Comparison of ENCODE assay signal across 8 cellular contexts in genomic region chr11:61897387-61898246, GRCh38. TPM values are rescaled to one million over a fixed set of nuclear protein-coding genes. Genes with fewer than 3 reads are reported as not detected.
DNase-seq lines count a peak whose midpoint lies in the region; ATAC-seq, FAIRE-seq and TF ChIP-seq lines count a peak whose summit lies in the region.

No MANE protein-coding gene starts in this region.

- WGBS in HepG2 (ENCODE audit: low lambda C conversion rate) = 55% methylated on average over 13 of the region's 17 CpGs

- H3K36me3 Mint-ChIP-seq in chondrocyte (ENCODE audit: low read depth) = no peaks in the 10 kb centered on the region

- POLR2A ChIA-PET in HepG2 (lab: Yijun Ruan, JAX) = interaction anchor here (1.4 to 3.4 kb wide), 6 partner anchors 26 to 210 kb away, joined by 4 to 20 read pairs (median 16); partner anchors contain the start of gene FTH1

- TF ChIP-seq EP300 in HepG2 (IDR thresholded peaks at IDR 0.05; ENCODE audit: low read depth in 2 of 2, low read length in 2 of 2) (no peak), HepG2 (CRISPR knock-in tag; IDR thresholded peaks at IDR 0.05; ENCODE audit: borderline replicate concordance) (no peak)

- ATAC-seq in HepG2 (peak; percentile 79), HG03108 (IDR thresholded peaks at IDR 0.05; ENCODE audit: unreplicated experiment) (no peak)

- H3K4me1 Mint-ChIP-seq in chondrocyte (ENCODE audit: low read depth) = peaks cover 19% of the 10 kb centered on the region

- no peak overlapping the region for H3K9ac ChIP-seq in HepG2 (ENCODE audit: insufficient read depth, low read depth, low read length)

- H3K4me3 Mint-ChIP-seq in chondrocyte (ENCODE audit: unreplicated experiment) = no peak overlapping the region

- no peaks in the 10 kb centered on the region for H3K9me3 Mint-ChIP-seq in chondrocyte (ENCODE audit: low read depth)

- TF ChIP-seq RAD21 in HepG2 (CRISPR knock-in tag; IDR thresholded peaks at IDR 0.05) = peak; percentile 92

- H3K4me1 ChIP-seq in HepG2 (ENCODE audit: insufficient read depth, low read length) = peaks cover 11% of the 10 kb centered on the region

- H3K36me3 ChIP-seq in HepG2 (replicated peaks in 1 of 2; ENCODE audit: control insufficient read depth in 1 of 2, insufficient read depth in 2 of 2, low read length in 2 of 2) = no peaks in the 10 kb centered on the region

- no peaks in the 10 kb centered on the region for H3K27me3 Mint-ChIP-seq in chondrocyte (ENCODE audit: low read depth)

- BruUV-seq in HepG2 (replicated peaks; lab: Mats Ljungman, UMichigan) = no TSS peak

- TF ChIP-seq CTCF in chondrocyte (IDR thresholded peaks at IDR 0.05) (peak; percentile 91), HepG2 (CRISPR knock-in tag; IDR thresholded peaks at IDR 0.05) (peak; percentile 94)

- peak; percentile 70 for FAIRE-seq in GM19239 (lab: Jason Lieb, UNC)
- FAIRE-seq in HepG2 (lab: Jason Lieb, UNC) = peak; percentile 56

- no peak overlapping the region for H2AFZ ChIP-seq in HepG2 (ENCODE audit: low read length)

- no peak overlapping the region for H3K27ac Mint-ChIP-seq in chondrocyte (ENCODE audit: unreplicated experiment)

- DNase-seq in ACHN (peak; percentile 46), GM19239 (ENCODE audit: insufficient read length, low spot score) (peak; percentile 93), NCI-H446 (lab: John Stamatoyannopoulos, UW) (peak; percentile 31 to 70), chondrocyte (ENCODE audit: low spot score) (no peak), HepG2 (ENCODE audit: low spot score) (peak; percentile 51)
- peak; percentile 88 for DNase-seq in activated CD4-positive, alpha-beta T cell treated with anti-CD3 and anti-CD28 coated beads for 48 hours
- peak in 2 of 3 donors; percentile 59 to 73 for DNase-seq in stimulated activated CD4-positive, alpha-beta T cell treated with anti-CD3 and anti-CD28 coated beads, TNF-alpha, amount 100 ng/mL, for 1 hour (ENCODE audit: low read depth in 3 of 3, low spot score in 1 of 3)

- intact Hi-C loops in HepG2 (cut with micrococcal nuclease; ENCODE audit: unreplicated experiment) = loop anchor here (1.0 to 2.0 kb wide), 3 partner anchors 101 to 185 kb away; no protein-coding TSS in a partner anchor

- no peaks in the 10 kb centered on the region for H3K79me2 ChIP-seq in HepG2 (ENCODE audit: insufficient read depth, low read length)

- in situ Hi-C loops in ACHN (cut with HindIII; ENCODE audit: low pct_ligation_motif_present, low pct_unique_long_range_greater_than_20kb, low sequenced_read_pairs) = no loop called here
- in situ Hi-C loops in HepG2 (cut with HindIII; ENCODE audit: extremely low pct_ligation_motif_present, low pct_unique_long_range_greater_than_20kb) = loop anchor here (5.0 kb wide), 2 partner anchors 50 to 160 kb away; no protein-coding TSS in a partner anchor

- CTCF ChIA-PET in HepG2 (lab: Yijun Ruan, JAX; ENCODE audit: low intra/inter-chr PET ratio, low total read pairs) = interaction anchor here (1.1 to 4.6 kb wide), 7 partner anchors 26 to 210 kb away, joined by 3 to 124 read pairs (median 20); no protein-coding TSS in a partner anchor

- no peaks in the 10 kb centered on the region for H4K20me1 ChIP-seq in HepG2 (ENCODE audit: insufficient read depth, low read length)

- no peaks in the 10 kb centered on the region for H3K27me3 ChIP-seq in HepG2 (ENCODE audit: control insufficient read depth in 1 of 2, insufficient read depth in 2 of 2, low read length in 2 of 2)

- no peaks in the 10 kb centered on the region for H3K9me3 ChIP-seq in HepG2 (ENCODE audit: low read length)

- no peak overlapping the region for H3K27ac ChIP-seq in HepG2 (ENCODE audit: extremely low read length, insufficient read depth, low read length)

- no peak overlapping the region for H3K4me3 ChIP-seq in HepG2 (replicated peaks in 1 of 3; ENCODE audit: insufficient read depth in 1 of 3, low read depth in 2 of 3, low read length in 3 of 3)

- H3K4me2 ChIP-seq in HepG2 (ENCODE audit: low read depth, low read length) = no peak overlapping the region

- no peak for TF ChIP-seq POLR2A in HepG2 (IDR thresholded peaks at IDR 0.05; ENCODE audit: insufficient read depth in 1 of 2, low read depth in 2 of 2, low read length in 2 of 2)

TF ChIP-seq in HepG2, 621 proteins besides CTCF, POLR2A, EP300 and RAD21 (continues in another document):
- TF ChIP-seq HDAC6 (IDR thresholded peaks at IDR 0.05; ENCODE audit: low read depth, low read length) = no peak

RNA-seq across cellular contexts. Expression of gene FADS3, which starts 6.3 kb away (rescaled TPM):
- total RNA-seq in chondrocyte (206 to 263 TPM (median 255 TPM) in 3 replicates), HepG2 (2016; rRNA removed; fragmentation: Illumina TruSeq; extraction: Trizol) (4.5 and 13.4 TPM in 2 replicates)
- total RNA-seq in HepG2 (2016; cell fraction: cytosol; rRNA removed; fragmentation: Illumina TruSeq; extraction: Trizol; ENCODE audit: low read depth) = 8.3 and 10.6 TPM in 2 replicates
- total RNA-seq in HepG2 (2016; cell fraction: insoluble cytoplasmic fraction; rRNA removed; fragmentation: Illumina TruSeq; extraction: Trizol) = 3.4 and 13.2 TPM in 2 replicates
- total RNA-seq in HepG2 (2016; cell fraction: membrane; rRNA removed; fragmentation: Illumina TruSeq; extraction: Trizol) = 7.7 and 10.7 TPM in 2 replicates
- 12.9 and 21.0 TPM in 2 replicates for total RNA-seq in HepG2 (2016; cell fraction: nucleus; rRNA removed; fragmentation: Illumina TruSeq; extraction: Trizol)
- polyA plus RNA-seq in HepG2 (2011; rRNA removed) = 23.2 and 36.6 TPM in 2 replicates
- 13.7 and 17.5 TPM in 2 replicates for polyA plus RNA-seq in HepG2 (2011; cell fraction: cytosol; rRNA removed)
- 236 and 242 TPM in 2 replicates for polyA plus RNA-seq in HepG2 (2011; cell fraction: nucleus; rRNA removed)
- 5.1 and 11.5 TPM in 2 replicates for polyA plus RNA-seq in HepG2 (2012)
- polyA plus RNA-seq in HepG2 (2016; cell fraction: cytosol; fragmentation: Illumina TruSeq; extraction: Trizol; ENCODE audit: low read depth) = 8.0 and 9.6 TPM in 2 replicates
- 4.7 and 5.0 TPM in 2 replicates for polyA plus RNA-seq in HepG2 (2016; cell fraction: insoluble cytoplasmic fraction; fragmentation: Illumina TruSeq; extraction: Trizol; ENCODE audit: low read depth)
- polyA plus RNA-seq in HepG2 (2016; cell fraction: membrane; fragmentation: Illumina TruSeq; extraction: Trizol; ENCODE audit: low read depth) = 7.9 and 9.0 TPM in 2 replicates
- polyA plus RNA-seq in HepG2 (2016; cell fraction: nucleus; fragmentation: Illumina TruSeq; extraction: Trizol; ENCODE audit: insufficient read depth, low read depth) = 36.8 and 37.1 TPM in 2 replicates
- polyA minus RNA-seq in HepG2 (2011; rRNA and poly(A)+ RNA removed; ENCODE audit: low replicate concordance) = 30.7 and 67.4 TPM in 2 replicates
- 10.5 and 13.0 TPM in 2 replicates for polyA minus RNA-seq in HepG2 (2011; cell fraction: cytosol; rRNA and poly(A)+ RNA removed)
- 10.9 and 15.8 TPM in 2 replicates for polyA minus RNA-seq in HepG2 (2011; cell fraction: nucleus; rRNA and poly(A)+ RNA removed)

RNA-seq across cellular contexts. Expression of gene RAB3IL1, which starts 19.7 kb away (rescaled TPM):
- total RNA-seq in chondrocyte = 9.7 to 24.7 TPM (median 24.1 TPM) in 3 replicates
- 1.2 and 1.3 TPM in 2 replicates for total RNA-seq in HepG2 (2016; rRNA removed; fragmentation: Illumina TruSeq; extraction: Trizol)
- 0.61 and 2.5 TPM in 2 replicates for total RNA-seq in HepG2 (2016; cell fraction: cytosol; rRNA removed; fragmentation: Illumina TruSeq; extraction: Trizol; ENCODE audit: low read depth)
- 1.2 and 1.4 TPM in 2 replicates for total RNA-seq in HepG2 (2016; cell fraction: insoluble cytoplasmic fraction; rRNA removed; fragmentation: Illumina TruSeq; extraction: Trizol)
- 1.2 and 1.4 TPM in 2 replicates for total RNA-seq in HepG2 (2016; cell fraction: membrane; rRNA removed; fragmentation: Illumina TruSeq; extraction: Trizol)
- total RNA-seq in HepG2 (2016; cell fraction: nucleus; rRNA removed; fragmentation: Illumina TruSeq; extraction: Trizol) = 0.72 and 0.84 TPM in 2 replicates
- polyA plus RNA-seq in HepG2 (2011; rRNA removed) = 2.0 and 2.2 TPM in 2 replicates
- 1.3 and 3.0 TPM in 2 replicates for polyA plus RNA-seq in HepG2 (2011; cell fraction: cytosol; rRNA removed)
- polyA plus RNA-seq in HepG2 (2011; cell fraction: nucleus; rRNA removed) = 2.5 and 3.7 TPM in 2 replicates
- 1.4 and 2.3 TPM in 2 replicates for polyA plus RNA-seq in HepG2 (2012)
- 1.5 and 1.7 TPM in 2 replicates for polyA plus RNA-seq in HepG2 (2016; cell fraction: cytosol; fragmentation: Illumina TruSeq; extraction: Trizol; ENCODE audit: low read depth)
- polyA plus RNA-seq in HepG2 (2016; cell fraction: insoluble cytoplasmic fraction; fragmentation: Illumina TruSeq; extraction: Trizol; ENCODE audit: low read depth) = 1.9 and 2.5 TPM in 2 replicates
- polyA plus RNA-seq in HepG2 (2016; cell fraction: membrane; fragmentation: Illumina TruSeq; extraction: Trizol; ENCODE audit: low read depth) = 1.9 and 2.3 TPM in 2 replicates
- 2.9 and 6.6 TPM in 2 replicates for polyA plus RNA-seq in HepG2 (2016; cell fraction: nucleus; fragmentation: Illumina TruSeq; extraction: Trizol; ENCODE audit: insufficient read depth, low read depth)
- polyA minus RNA-seq in HepG2 (2011; rRNA and poly(A)+ RNA removed; ENCODE audit: low replicate concordance) = 2.6 and 7.7 TPM in 2 replicates
- polyA minus RNA-seq in HepG2 (2011; cell fraction: cytosol; rRNA and poly(A)+ RNA removed) = 2.8 and 11.9 TPM in 2 replicates
- 1.1 and 1.3 TPM in 2 replicates for polyA minus RNA-seq in HepG2 (2011; cell fraction: nucleus; rRNA and poly(A)+ RNA removed)

RNA-seq across cellular contexts. Expression of gene BEST1, which starts 52.5 kb away (rescaled TPM):
- total RNA-seq in chondrocyte (1.3 to 4.5 TPM (median 2.8 TPM) in 3 replicates), HepG2 (2016; rRNA removed; fragmentation: Illumina TruSeq; extraction: Trizol) (0.09 TPM in 1 of 2 replicates, not detected in the other)
- 0.09 and 0.10 TPM in 2 replicates for total RNA-seq in HepG2 (2016; cell fraction: cytosol; rRNA removed; fragmentation: Illumina TruSeq; extraction: Trizol; ENCODE audit: low read depth)
- total RNA-seq in HepG2 (2016; cell fraction: insoluble cytoplasmic fraction; rRNA removed; fragmentation: Illumina TruSeq; extraction: Trizol) = 0.09 TPM in 1 of 2 replicates, not detected in the other
- 0.06 and 0.07 TPM in 2 replicates for total RNA-seq in HepG2 (2016; cell fraction: membrane; rRNA removed; fragmentation: Illumina TruSeq; extraction: Trizol)
- total RNA-seq in HepG2 (2016; cell fraction: nucleus; rRNA removed; fragmentation: Illumina TruSeq; extraction: Trizol) = 0.13 and 0.16 TPM in 2 replicates
- polyA plus RNA-seq in HepG2 (2011; rRNA removed) = 0.65 and 2.3 TPM in 2 replicates
- 0.24 and 0.96 TPM in 2 replicates for polyA plus RNA-seq in HepG2 (2011; cell fraction: cytosol; rRNA removed)
- polyA plus RNA-seq in HepG2 (2011; cell fraction: nucleus; rRNA removed) = 2.9 and 8.0 TPM in 2 replicates
- 1.1 and 1.9 TPM in 2 replicates for polyA plus RNA-seq in HepG2 (2012)
- polyA plus RNA-seq in HepG2 (2016; cell fraction: cytosol; fragmentation: Illumina TruSeq; extraction: Trizol; ENCODE audit: low read depth) = 1.3 and 1.4 TPM in 2 replicates
- 0.07 TPM in 1 of 2 replicates, not detected in the other for polyA plus RNA-seq in HepG2 (2016; cell fraction: insoluble cytoplasmic fraction; fragmentation: Illumina TruSeq; extraction: Trizol; ENCODE audit: low read depth)
- 0.37 and 0.43 TPM in 2 replicates for polyA plus RNA-seq in HepG2 (2016; cell fraction: membrane; fragmentation: Illumina TruSeq; extraction: Trizol; ENCODE audit: low read depth)
- not detected in 2 replicates for polyA plus RNA-seq in HepG2 (2016; cell fraction: nucleus; fragmentation: Illumina TruSeq; extraction: Trizol; ENCODE audit: insufficient read depth, low read depth)
- 0.28 and 1.6 TPM in 2 replicates for polyA minus RNA-seq in HepG2 (2011; rRNA and poly(A)+ RNA removed; ENCODE audit: low replicate concordance)
- 0.44 and 0.79 TPM in 2 replicates for polyA minus RNA-seq in HepG2 (2011; cell fraction: cytosol; rRNA and poly(A)+ RNA removed)
- polyA minus RNA-seq in HepG2 (2011; cell fraction: nucleus; rRNA and poly(A)+ RNA removed) = 1.7 and 6.0 TPM in 2 replicates
